In the genomic region with DNA sequence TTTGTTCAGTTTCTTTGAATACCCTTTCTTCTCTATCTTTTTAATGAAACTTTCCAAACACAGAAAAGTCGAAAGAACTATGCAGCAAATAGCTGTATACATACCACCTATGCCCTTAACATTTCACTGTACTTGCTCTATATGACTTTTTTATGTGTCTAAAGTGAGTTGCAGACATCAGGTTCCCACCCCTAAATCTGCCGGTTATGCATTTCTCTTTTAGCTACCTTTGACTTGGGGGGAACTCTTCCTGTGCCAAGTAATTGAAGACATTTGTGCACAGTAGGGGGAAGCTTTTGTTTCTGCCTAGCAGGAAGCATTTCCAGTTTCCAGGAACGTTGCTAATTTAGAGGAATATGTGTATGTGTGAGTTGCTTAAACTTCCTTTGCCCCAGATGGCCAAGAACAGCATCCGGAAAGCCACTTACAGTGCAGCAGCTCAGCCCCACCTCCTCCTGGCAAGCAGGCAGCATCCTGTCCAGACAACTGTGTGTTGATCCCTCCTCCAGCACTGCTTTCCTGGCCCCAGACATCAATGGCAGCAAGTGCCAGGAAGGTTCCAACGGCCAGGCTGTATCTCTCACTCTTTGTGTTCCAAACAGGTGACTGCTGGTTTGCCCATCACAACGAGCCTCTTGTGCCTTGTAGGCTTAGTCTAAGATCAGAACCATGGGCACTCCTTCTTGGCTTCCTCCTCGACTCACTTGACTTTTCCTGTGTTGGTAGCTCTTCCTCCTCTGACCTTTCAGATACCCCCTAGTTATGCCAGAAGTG, we compare ENCODE assay signal across 1 cellular context.
TF ChIP-seq lines count a peak whose summit lies in the region.

No MANE protein-coding gene starts in this region.

TF ChIP-seq in H1, 55 proteins besides CTCF, POLR2A, EP300 and RAD21:
- TF ChIP-seq RNF2 (IDR thresholded peaks at IDR 0.05; ENCODE audit: borderline replicate concordance, low read depth, low read length, missing control alignments, poor library complexity, severe bottlenecking), result no peak
- TF ChIP-seq, protein P1, sequence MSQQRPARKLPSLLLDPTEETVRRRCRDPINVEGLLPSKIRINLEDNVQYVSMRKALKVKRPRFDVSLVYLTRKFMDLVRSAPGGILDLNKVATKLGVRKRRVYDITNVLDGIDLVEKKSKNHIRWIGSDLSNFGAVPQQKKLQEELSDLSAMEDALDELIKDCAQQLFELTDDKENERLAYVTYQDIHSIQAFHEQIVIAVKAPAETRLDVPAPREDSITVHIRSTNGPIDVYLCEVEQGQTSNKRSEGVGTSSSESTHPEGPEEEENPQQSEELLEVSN (IDR thresholded peaks at IDR 0.05), result no peak
- TF ChIP-seq TBP (IDR thresholded peaks at IDR 0.05; ENCODE audit: low read depth, low read length), result peak; percentile 26; the same call in 1 of the 2 replicates
- TF ChIP-seq KDM4A (IDR thresholded peaks at IDR 0.05; ENCODE audit: low read depth, low read length, severe bottlenecking), result no peak
- TF ChIP-seq, protein P2, sequence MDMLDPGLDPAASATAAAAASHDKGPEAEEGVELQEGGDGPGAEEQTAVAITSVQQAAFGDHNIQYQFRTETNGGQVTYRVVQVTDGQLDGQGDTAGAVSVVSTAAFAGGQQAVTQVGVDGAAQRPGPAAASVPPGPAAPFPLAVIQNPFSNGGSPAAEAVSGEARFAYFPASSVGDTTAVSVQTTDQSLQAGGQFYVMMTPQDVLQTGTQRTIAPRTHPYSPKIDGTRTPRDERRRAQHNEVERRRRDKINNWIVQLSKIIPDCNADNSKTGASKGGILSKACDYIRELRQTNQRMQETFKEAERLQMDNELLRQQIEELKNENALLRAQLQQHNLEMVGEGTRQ (IDR thresholded peaks at IDR 0.05; ENCODE audit: low read length), result no peak
- TF ChIP-seq CHD1 (IDR thresholded peaks at IDR 0.05; ENCODE audit: low read depth, low read length), result no peak
- TF ChIP-seq CBX5 (IDR thresholded peaks at IDR 0.05; ENCODE audit: low read depth, low read length), result no peak
- 0 out of 2 replicates have a peak, but pooled peaks have one; percentile 18 for TF ChIP-seq TAF1 (IDR thresholded peaks at IDR 0.05; ENCODE audit: low read depth, low read length)
- TF ChIP-seq, protein P3, sequence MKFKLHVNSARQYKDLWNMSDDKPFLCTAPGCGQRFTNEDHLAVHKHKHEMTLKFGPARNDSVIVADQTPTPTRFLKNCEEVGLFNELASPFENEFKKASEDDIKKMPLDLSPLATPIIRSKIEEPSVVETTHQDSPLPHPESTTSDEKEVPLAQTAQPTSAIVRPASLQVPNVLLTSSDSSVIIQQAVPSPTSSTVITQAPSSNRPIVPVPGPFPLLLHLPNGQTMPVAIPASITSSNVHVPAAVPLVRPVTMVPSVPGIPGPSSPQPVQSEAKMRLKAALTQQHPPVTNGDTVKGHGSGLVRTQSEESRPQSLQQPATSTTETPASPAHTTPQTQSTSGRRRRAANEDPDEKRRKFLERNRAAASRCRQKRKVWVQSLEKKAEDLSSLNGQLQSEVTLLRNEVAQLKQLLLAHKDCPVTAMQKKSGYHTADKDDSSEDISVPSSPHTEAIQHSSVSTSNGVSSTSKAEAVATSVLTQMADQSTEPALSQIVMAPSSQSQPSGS (IDR thresholded peaks at IDR 0.05; ENCODE audit: low read length), result no peak
- no peak for TF ChIP-seq SP1 (IDR thresholded peaks at IDR 0.05; ENCODE audit: low read depth, low read length)
- no peak for TF ChIP-seq SIN3A (conservative IDR thresholded peaks at IDR 0.05 in 1 of 2, IDR thresholded peaks at IDR 0.05 in 1 of 2; ENCODE audit: low read depth in 1 of 2, low read length in 2 of 2)
- TF ChIP-seq CTBP2 (IDR thresholded peaks at IDR 0.05; ENCODE audit: borderline replicate concordance, insufficient read depth, insufficient read length, low read length), result no peak
